ENCODE assay signal across 8 cellular contexts in genomic region chr12:11553871-11554533, GRCh38.
DNase-seq lines count a peak whose midpoint lies in the region; ATAC-seq and TF ChIP-seq lines count a peak whose summit lies in the region.

No MANE protein-coding gene starts in this region.

- TF ChIP-seq CTCF in retinal pigment epithelial cell (conservative IDR thresholded peaks at IDR 0.05; ENCODE audit: low read depth, low read length) = peak; percentile 67

- no peaks in the 10 kb centered on the region for H3K9me3 ChIP-seq in KOPT-K1 (ENCODE audit: insufficient read depth, low read length, poor library complexity, severe bottlenecking)

- H3K27ac Mint-ChIP-seq in activated naive CD4-positive, alpha-beta T cell treated with anti-CD3 and anti-CD28 coated beads, Interleukin-2, amount 50 U/mL, for 72 hours = peak overlapping the region in 1 of 2 donors; percentile 23

- peak; percentile 66 for ATAC-seq in GM21367 (IDR thresholded peaks at IDR 0.05; ENCODE audit: unreplicated experiment)
- ATAC-seq in activated naive CD4-positive, alpha-beta T cell treated with anti-CD3 and anti-CD28 coated beads, Interleukin-2, amount 50 U/mL, for 72 hours = peak; percentile 62 to 69

- no peaks in the 10 kb centered on the region for H3K36me3 ChIP-seq in KOPT-K1 (ENCODE audit: insufficient read depth, low read length)

- H3K9me3 Mint-ChIP-seq in activated naive CD4-positive, alpha-beta T cell treated with anti-CD3 and anti-CD28 coated beads, Interleukin-2, amount 50 U/mL, for 72 hours = no peaks in the 10 kb centered on the region

- peak overlapping the region; percentile 2 for H3K27ac ChIP-seq in KOPT-K1 (ENCODE audit: low read depth, low read length, poor library complexity, severe bottlenecking)

- H3K36me3 Mint-ChIP-seq in activated naive CD4-positive, alpha-beta T cell treated with anti-CD3 and anti-CD28 coated beads, Interleukin-2, amount 50 U/mL, for 72 hours = no peaks in the 10 kb centered on the region

- no peak overlapping the region for H3K4me3 ChIP-seq in retinal pigment epithelial cell (ENCODE audit: low read length)

- intact Hi-C loops in head of caudate nucleus (cut with DNase I) = no loop called here

- DNase-seq in DMS53 treated with DMSO at 0.1 percent for 48 hours (lab: John Stamatoyannopoulos, UW; ENCODE audit: unreplicated experiment) (peak; percentile 96), OCI-M1 (lab: John Stamatoyannopoulos, UW) (peak; percentile 72), head of caudate nucleus (peak in 35 of 42 donors; percentile 3 to 80 (median 46)), retinal pigment epithelial cell (ENCODE audit: low read depth) (peak; percentile 8), NCI-H1048 (lab: John Stamatoyannopoulos, UW) (no peak)
- DNase-seq in activated naive CD4-positive, alpha-beta T cell treated with anti-CD3 and anti-CD28 coated beads, Interleukin-2, amount 50 U/mL, for 72 hours (ENCODE audit: low spot score in 2 of 2) = peak in 1 of 2 donors; percentile 57
